ENCODE assay signal across 9 cellular contexts in genomic region chr11:88543902-88544655, GRCh38.
DNase-seq lines count a peak whose midpoint lies in the region; ATAC-seq and TF ChIP-seq lines count a peak whose summit lies in the region.
"Had no signal": no experiment of that assay in that cellular context is flagged by ENCODE, and none has a peak within 500 bp of the region (broad histone marks: within the 10 kb centered on the region; RNA-seq: fewer than 3 reads in every experiment).

No MANE protein-coding gene starts in this region.

- H2BK20ac ChIP-seq in IMR-90 (ENCODE audit: low read depth, low read length), result peak overlapping the region; percentile 91

- no peaks in the 10 kb centered on the region for H3K79me1 ChIP-seq in IMR-90 (ENCODE audit: low read depth in 1 of 2, low read length in 2 of 2)

- H3K79me2 ChIP-seq in parathyroid adenoma, result no peaks in the 10 kb centered on the region

- ATAC-seq in GM21576 (IDR thresholded peaks at IDR 0.05; ENCODE audit: unreplicated experiment), result peak; percentile 99
- ATAC-seq in IMR-90 (ENCODE audit: low read depth), result peak; percentile 100
- ATAC-seq in gastroesophageal sphincter, result peak; percentile 92

- H4K5ac ChIP-seq in IMR-90 (ENCODE audit: low read depth, low read length), result peak overlapping the region; percentile 70

- H3K27ac ChIP-seq in IMR-90 (ENCODE audit: insufficient read depth, low read length) (peak overlapping the region; percentile 28; the same call in 1 of the 2 replicates), gastroesophageal sphincter (no peak overlapping the region), parathyroid adenoma (no peak overlapping the region)

- no TSS peak for BruUV-seq in IMR-90 (replicated peaks; lab: Mats Ljungman, UMichigan)

- peak overlapping the region; percentile 77 for H4K91ac ChIP-seq in IMR-90 (ENCODE audit: insufficient read depth, low read depth, low read length)

- no peaks in the 10 kb centered on the region for H3K9me3 Mint-ChIP-seq in type B pancreatic cell

- H2BK5ac ChIP-seq in IMR-90 (ENCODE audit: low read depth, low read length, poor library complexity, severe bottlenecking), result peak overlapping the region; percentile 42

- H3K9me3 ChIP-seq in IMR-90 (ENCODE audit: control insufficient read depth, insufficient read depth, low read length) (no peaks in the 10 kb centered on the region), gastroesophageal sphincter (no peaks in the 10 kb centered on the region), parathyroid adenoma (ENCODE audit: control insufficient read depth, low read length) (no peaks in the 10 kb centered on the region)

- H4K8ac ChIP-seq in IMR-90 (ENCODE audit: low read depth in 2 of 2, low read length in 2 of 2), result peak overlapping the region; percentile 32 to 95

- no peak for TF ChIP-seq EP300 in gastroesophageal sphincter (IDR thresholded peaks at IDR 0.05)

- H3K4me3 ChIP-seq in IMR-90 (ENCODE audit: insufficient read depth, low read depth, low read length), result no peak overlapping the region
- no peak overlapping the region for H3K4me3 ChIP-seq in gastroesophageal sphincter
- no peak overlapping the region for H3K4me3 ChIP-seq in parathyroid adenoma (ENCODE audit: low read depth, low read length)
- H3K4me3 ChIP-seq: skin epidermis had no signal

- TF ChIP-seq POLR2A in IMR-90 (IDR thresholded peaks at IDR 0.05; ENCODE audit: low read depth, low read length) (peak; percentile 62; the same call in 1 of the 2 replicates), gastroesophageal sphincter (IDR thresholded peaks at IDR 0.05) (no peak)

- peaks cover 7% of the 10 kb centered on the region; the same call in 1 of the 2 replicates for H3K9me1 ChIP-seq in IMR-90 (ENCODE audit: insufficient read depth, low read length)

- H3K27me3 ChIP-seq in IMR-90 (ENCODE audit: control insufficient read depth, insufficient read depth, low read length), result no peaks in the 10 kb centered on the region
- H3K27me3 ChIP-seq in gastroesophageal sphincter, result no peaks in the 10 kb centered on the region
- no peaks in the 10 kb centered on the region for H3K27me3 ChIP-seq in parathyroid adenoma (ENCODE audit: control insufficient read depth, insufficient read depth, low read length)

- H2AK5ac ChIP-seq in IMR-90 (ENCODE audit: low read depth, low read length), result peak overlapping the region; percentile 73

- H3K4me2 ChIP-seq in IMR-90 (ENCODE audit: low read depth, low read length), result peak overlapping the region; percentile 32; the same call in 1 of the 2 replicates
- H3K4me2 ChIP-seq in parathyroid adenoma (ENCODE audit: low read length), result peak overlapping the region; percentile 17

- intact Hi-C loops in IMR-90 (cut with micrococcal nuclease), result loop anchor here (1.0 to 10.0 kb wide), 11 partner anchors 141 to 1191 kb away; partner anchors contain the start of genes CTSC and RAB38

- H2AFZ ChIP-seq in IMR-90 (replicated peaks; ENCODE audit: low read length, poor library complexity) (peak overlapping the region; percentile 83), parathyroid adenoma (peak overlapping the region; percentile 15)

- DNase-seq in EH (ENCODE audit: low read depth), result peak; percentile 94
- peak; percentile 91 for DNase-seq in IMR-90
- DNase-seq in SHP77 treated with DMSO at 0.1 percent for 48 hours (lab: John Stamatoyannopoulos, UW), result peak; percentile 20
- DNase-seq in activated effector memory CD4-positive, alpha-beta T cell treated with Interleukin-2 at 50 U/mL for 16 hours, result peak; percentile 62
- DNase-seq in type B pancreatic cell (ENCODE audit: extremely low spot score, unreplicated experiment), result peak; percentile 82

- H3K4ac ChIP-seq in IMR-90 (ENCODE audit: low read depth, low read length), result peak overlapping the region; percentile 91

- no peaks in the 10 kb centered on the region for H3K27me3 Mint-ChIP-seq in type B pancreatic cell

- POLR2A ChIA-PET in IMR-90 (lab: Charles Lee; ENCODE audit: unreplicated experiment), result no interaction called here

- TF ChIP-seq CTCF in IMR-90 (conservative IDR thresholded peaks at IDR 0.05; ENCODE audit: low read depth, low read length), result peak; percentile 100; the same call in 1 of the 2 replicates
- TF ChIP-seq CTCF in gastroesophageal sphincter (IDR thresholded peaks at IDR 0.05), result peak; percentile 47 to 92 (median 82)
- peak; percentile 68 for TF ChIP-seq CTCF in parathyroid adenoma (IDR thresholded peaks at IDR 0.05)
- TF ChIP-seq CTCF in type B pancreatic cell (conservative IDR thresholded peaks at IDR 0.05), result peak; percentile 95

- no peaks in the 10 kb centered on the region for H4K20me1 ChIP-seq in IMR-90 (ENCODE audit: insufficient read depth, low read length)

- peak; percentile 100 for TF ChIP-seq RAD21 in IMR-90 (IDR thresholded peaks at IDR 0.05; ENCODE audit: low read length)

- dilution Hi-C loops in IMR-90 (cut with HindIII; ENCODE audit: low sequenced_read_pairs, unreplicated experiment), result loop anchor here (25.0 kb wide), 1 partner anchor 532 kb away; no protein-coding TSS in a partner anchor

- peaks cover 2% of the 10 kb centered on the region; the same call in 1 of the 2 replicates for H3K4me1 ChIP-seq in IMR-90 (ENCODE audit: control insufficient read depth, insufficient read depth, low read length)
- H3K4me1 ChIP-seq in gastroesophageal sphincter, result peaks cover 0 to 5% (median 0%) of the 10 kb centered on the region in 3 donors
- H3K4me1 ChIP-seq in parathyroid adenoma, result no peaks in the 10 kb centered on the region

- H3K14ac ChIP-seq in IMR-90 (replicated peaks; ENCODE audit: low read depth, low read length), result peak overlapping the region; percentile 84

- peak overlapping the region; percentile 44; the same call in 1 of the 3 replicates for H2BK15ac ChIP-seq in IMR-90 (ENCODE audit: low read depth, low read length)

- H3K56ac ChIP-seq in IMR-90 (ENCODE audit: extremely low read depth, insufficient read depth, low read length), result peak overlapping the region; percentile 83

- H2BK120ac ChIP-seq in IMR-90 (ENCODE audit: low read depth, low read length), result peak overlapping the region; percentile 93

- H3K36me3 ChIP-seq in IMR-90 (ENCODE audit: control insufficient read depth, insufficient read depth, low read length) (no peaks in the 10 kb centered on the region), gastroesophageal sphincter (no peaks in the 10 kb centered on the region), parathyroid adenoma (ENCODE audit: control insufficient read depth, insufficient read depth, low read length) (no peaks in the 10 kb centered on the region)

- H3K27ac Mint-ChIP-seq in type B pancreatic cell, result no peak overlapping the region

- WGBS in IMR-90 (ENCODE audit: extremely low coverage in 2 of 2, insufficient read length in 1 of 2), 2 experiments, result 0% methylated on average over 1 of the region's 5 CpGs; no CpG with 5 or more reads in 1 of the 2 experiments
- WGBS in gastroesophageal sphincter (ENCODE audit: low coverage in 1 of 2), 2 donors, result 49 to 61% methylated on average over 5 of the region's 5 CpGs

- H3K4me1 Mint-ChIP-seq in type B pancreatic cell (ENCODE audit: unreplicated experiment), result peaks cover 7% of the 10 kb centered on the region

- H3K23ac ChIP-seq in IMR-90 (ENCODE audit: low read depth, low read length), result peak overlapping the region; percentile 84

- peak overlapping the region; percentile 23 for H2AK9ac ChIP-seq in IMR-90 (replicated peaks; ENCODE audit: low read depth, low read length, poor library complexity)

- H3K9ac ChIP-seq in IMR-90 (ENCODE audit: low read depth, low read length) (peak overlapping the region; percentile 11; the same call in 1 of the 2 replicates), parathyroid adenoma (no peak overlapping the region)

- no peaks in the 10 kb centered on the region for H3K36me3 Mint-ChIP-seq in type B pancreatic cell

- no peak overlapping the region for H3K4me3 Mint-ChIP-seq in type B pancreatic cell

- peak overlapping the region; percentile 87 for H3K18ac ChIP-seq in IMR-90 (ENCODE audit: low read depth, low read length)

- in situ Hi-C loops in IMR-90 (cut with MboI; ENCODE audit: low sequenced_read_pairs), result loop anchor here (5.0 to 25.0 kb wide), 3 partner anchors 232 to 1192 kb away; no protein-coding TSS in a partner anchor

- CTCF ChIA-PET in IMR-90 (lab: Yijun Ruan, JAX), result interaction anchor here (0.6 to 3.5 kb wide), 11 partner anchors 8 to 1095 kb away, joined by 3 to 38 read pairs (median 3); no protein-coding TSS in a partner anchor

TF ChIP-seq in IMR-90, 13 proteins besides CTCF, POLR2A, EP300 and RAD21 (continues in another document):
- TF ChIP-seq ELK1 (IDR thresholded peaks at IDR 0.05; ENCODE audit: borderline replicate concordance, low read depth, low read length), result no peak
- TF ChIP-seq, protein P1, sequence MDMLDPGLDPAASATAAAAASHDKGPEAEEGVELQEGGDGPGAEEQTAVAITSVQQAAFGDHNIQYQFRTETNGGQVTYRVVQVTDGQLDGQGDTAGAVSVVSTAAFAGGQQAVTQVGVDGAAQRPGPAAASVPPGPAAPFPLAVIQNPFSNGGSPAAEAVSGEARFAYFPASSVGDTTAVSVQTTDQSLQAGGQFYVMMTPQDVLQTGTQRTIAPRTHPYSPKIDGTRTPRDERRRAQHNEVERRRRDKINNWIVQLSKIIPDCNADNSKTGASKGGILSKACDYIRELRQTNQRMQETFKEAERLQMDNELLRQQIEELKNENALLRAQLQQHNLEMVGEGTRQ (IDR thresholded peaks at IDR 0.05; ENCODE audit: low read depth, low read length), result no peak
- TF ChIP-seq BHLHE40 (IDR thresholded peaks at IDR 0.05; ENCODE audit: low read depth, low read length), result no peak
- TF ChIP-seq MAZ (IDR thresholded peaks at IDR 0.05; ENCODE audit: borderline replicate concordance, low read depth, low read length), result peak; percentile 38; the same call in 1 of the 2 replicates
- no peak; the same call in 1 of the 2 replicates for TF ChIP-seq CHD1 (IDR thresholded peaks at IDR 0.05; ENCODE audit: low read depth, low read length)
- TF ChIP-seq NFE2L2 (IDR thresholded peaks at IDR 0.05; ENCODE audit: low read depth, low read length), result no peak
- no peak for TF ChIP-seq MXI1 (IDR thresholded peaks at IDR 0.05; ENCODE audit: borderline replicate concordance, low read depth, low read length)
- no peak for TF ChIP-seq RCOR1 (IDR thresholded peaks at IDR 0.05; ENCODE audit: insufficient replicate concordance, low read length)
- TF ChIP-seq CEBPB (IDR thresholded peaks at IDR 0.05; ENCODE audit: low read depth, low read length), result no peak
- TF ChIP-seq FOS (IDR thresholded peaks at IDR 0.05; ENCODE audit: low read depth, low read length), result no peak
- peak; percentile 32; the same call in 1 of the 2 replicates for TF ChIP-seq MAFK (IDR thresholded peaks at IDR 0.05; ENCODE audit: low read depth, low read length)
- TF ChIP-seq RFX5 (IDR thresholded peaks at IDR 0.05; ENCODE audit: low read depth, low read length), result no peak

Comparison
In these comparisons a context has a peak if more than half of its experiments do, and no peak if none do; other contexts are left out.
1. DNase-seq: peak in every context shown above with its lines; median percentile 94 in EH; 91 in IMR-90; 82 in type B pancreatic cell; 62 in activated effector memory CD4-positive, alpha-beta T cell treated with Interleukin-2 at 50 U/mL for 16 hours; 20 in SHP77 treated with DMSO at 0.1 percent for 48 hours.